ENCODE assay signal across 1 cellular context in the genomic region with DNA sequence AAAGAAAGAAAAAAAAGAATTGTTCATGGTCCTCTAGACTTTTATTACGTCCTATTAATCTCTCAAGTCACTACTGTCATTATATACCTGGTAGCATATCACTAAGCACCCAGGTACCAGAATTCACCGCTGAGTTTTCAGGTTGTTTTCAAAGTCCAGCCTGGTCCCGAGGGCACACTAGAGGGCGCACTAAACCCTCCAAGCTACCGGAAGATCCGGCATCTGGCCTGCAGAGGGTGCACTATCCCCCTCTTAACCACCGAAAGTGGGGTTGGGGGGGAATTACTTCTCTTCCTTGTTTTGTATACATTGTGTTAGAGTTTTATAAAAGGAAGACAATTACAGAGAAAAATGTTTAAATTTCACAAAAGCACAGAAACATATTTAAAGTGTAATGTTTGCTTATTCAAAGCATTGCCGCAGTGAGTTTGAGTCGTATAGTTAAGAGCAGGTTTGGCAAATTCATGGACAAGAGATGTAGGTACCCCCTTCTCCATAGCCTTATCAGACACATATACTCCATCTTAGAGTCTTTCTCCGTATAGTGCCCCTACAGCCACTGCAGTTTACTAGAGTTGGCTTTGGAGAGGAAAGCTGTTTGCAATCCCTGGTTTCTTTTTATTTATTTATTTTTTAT.
A peak's percentile ranks its signal among the peaks of the same experiment; 100 is the strongest.
TF ChIP-seq lines count a peak whose summit lies in the region.

No MANE protein-coding gene starts in this region.

TF ChIP-seq in H1, 55 proteins besides CTCF, POLR2A, EP300 and RAD21:
- TF ChIP-seq ASH2L (IDR thresholded peaks at IDR 0.05; ENCODE audit: low read length) (no peak), NANOG (IDR thresholded peaks at IDR 0.05; ENCODE audit: insufficient read depth, low read depth, low read length, poor library complexity, severe bottlenecking) (no peak), TCF12 (IDR thresholded peaks at IDR 0.05; ENCODE audit: low read depth, low read length) (no peak), GABPA (IDR thresholded peaks at IDR 0.05; ENCODE audit: borderline replicate concordance, insufficient read depth, low read length) (no peak), EZH2 (IDR thresholded peaks at IDR 0.05; ENCODE audit: low read depth, low read length, severe bottlenecking) (no peak), SP2 (IDR thresholded peaks at IDR 0.05; ENCODE audit: low read length) (no peak), KDM4A (IDR thresholded peaks at IDR 0.05; ENCODE audit: low read depth, low read length, severe bottlenecking) (no peak), ATF3 (IDR thresholded peaks at IDR 0.05; ENCODE audit: insufficient read depth, low read depth, low read length) (peak; percentile 62; the same call in 1 of the 2 replicates), POU5F1 (IDR thresholded peaks at IDR 0.05; ENCODE audit: low read depth, low read length) (no peak), TEAD4 (IDR thresholded peaks at IDR 0.05; ENCODE audit: low read depth, low read length) (0 out of 2 replicates have a peak, but pooled peaks have one; percentile 31), BACH1 (IDR thresholded peaks at IDR 0.05; ENCODE audit: low read length) (no peak), TBP (IDR thresholded peaks at IDR 0.05; ENCODE audit: low read depth, low read length) (no peak), JUND (IDR thresholded peaks at IDR 0.05; ENCODE audit: low read length) (peak; percentile 55; the same call in 1 of the 2 replicates), ZNF274 (IDR thresholded peaks at IDR 0.05; ENCODE audit: borderline replicate concordance, extremely low read depth, low read length) (no peak)
- TF ChIP-seq, protein P1, sequence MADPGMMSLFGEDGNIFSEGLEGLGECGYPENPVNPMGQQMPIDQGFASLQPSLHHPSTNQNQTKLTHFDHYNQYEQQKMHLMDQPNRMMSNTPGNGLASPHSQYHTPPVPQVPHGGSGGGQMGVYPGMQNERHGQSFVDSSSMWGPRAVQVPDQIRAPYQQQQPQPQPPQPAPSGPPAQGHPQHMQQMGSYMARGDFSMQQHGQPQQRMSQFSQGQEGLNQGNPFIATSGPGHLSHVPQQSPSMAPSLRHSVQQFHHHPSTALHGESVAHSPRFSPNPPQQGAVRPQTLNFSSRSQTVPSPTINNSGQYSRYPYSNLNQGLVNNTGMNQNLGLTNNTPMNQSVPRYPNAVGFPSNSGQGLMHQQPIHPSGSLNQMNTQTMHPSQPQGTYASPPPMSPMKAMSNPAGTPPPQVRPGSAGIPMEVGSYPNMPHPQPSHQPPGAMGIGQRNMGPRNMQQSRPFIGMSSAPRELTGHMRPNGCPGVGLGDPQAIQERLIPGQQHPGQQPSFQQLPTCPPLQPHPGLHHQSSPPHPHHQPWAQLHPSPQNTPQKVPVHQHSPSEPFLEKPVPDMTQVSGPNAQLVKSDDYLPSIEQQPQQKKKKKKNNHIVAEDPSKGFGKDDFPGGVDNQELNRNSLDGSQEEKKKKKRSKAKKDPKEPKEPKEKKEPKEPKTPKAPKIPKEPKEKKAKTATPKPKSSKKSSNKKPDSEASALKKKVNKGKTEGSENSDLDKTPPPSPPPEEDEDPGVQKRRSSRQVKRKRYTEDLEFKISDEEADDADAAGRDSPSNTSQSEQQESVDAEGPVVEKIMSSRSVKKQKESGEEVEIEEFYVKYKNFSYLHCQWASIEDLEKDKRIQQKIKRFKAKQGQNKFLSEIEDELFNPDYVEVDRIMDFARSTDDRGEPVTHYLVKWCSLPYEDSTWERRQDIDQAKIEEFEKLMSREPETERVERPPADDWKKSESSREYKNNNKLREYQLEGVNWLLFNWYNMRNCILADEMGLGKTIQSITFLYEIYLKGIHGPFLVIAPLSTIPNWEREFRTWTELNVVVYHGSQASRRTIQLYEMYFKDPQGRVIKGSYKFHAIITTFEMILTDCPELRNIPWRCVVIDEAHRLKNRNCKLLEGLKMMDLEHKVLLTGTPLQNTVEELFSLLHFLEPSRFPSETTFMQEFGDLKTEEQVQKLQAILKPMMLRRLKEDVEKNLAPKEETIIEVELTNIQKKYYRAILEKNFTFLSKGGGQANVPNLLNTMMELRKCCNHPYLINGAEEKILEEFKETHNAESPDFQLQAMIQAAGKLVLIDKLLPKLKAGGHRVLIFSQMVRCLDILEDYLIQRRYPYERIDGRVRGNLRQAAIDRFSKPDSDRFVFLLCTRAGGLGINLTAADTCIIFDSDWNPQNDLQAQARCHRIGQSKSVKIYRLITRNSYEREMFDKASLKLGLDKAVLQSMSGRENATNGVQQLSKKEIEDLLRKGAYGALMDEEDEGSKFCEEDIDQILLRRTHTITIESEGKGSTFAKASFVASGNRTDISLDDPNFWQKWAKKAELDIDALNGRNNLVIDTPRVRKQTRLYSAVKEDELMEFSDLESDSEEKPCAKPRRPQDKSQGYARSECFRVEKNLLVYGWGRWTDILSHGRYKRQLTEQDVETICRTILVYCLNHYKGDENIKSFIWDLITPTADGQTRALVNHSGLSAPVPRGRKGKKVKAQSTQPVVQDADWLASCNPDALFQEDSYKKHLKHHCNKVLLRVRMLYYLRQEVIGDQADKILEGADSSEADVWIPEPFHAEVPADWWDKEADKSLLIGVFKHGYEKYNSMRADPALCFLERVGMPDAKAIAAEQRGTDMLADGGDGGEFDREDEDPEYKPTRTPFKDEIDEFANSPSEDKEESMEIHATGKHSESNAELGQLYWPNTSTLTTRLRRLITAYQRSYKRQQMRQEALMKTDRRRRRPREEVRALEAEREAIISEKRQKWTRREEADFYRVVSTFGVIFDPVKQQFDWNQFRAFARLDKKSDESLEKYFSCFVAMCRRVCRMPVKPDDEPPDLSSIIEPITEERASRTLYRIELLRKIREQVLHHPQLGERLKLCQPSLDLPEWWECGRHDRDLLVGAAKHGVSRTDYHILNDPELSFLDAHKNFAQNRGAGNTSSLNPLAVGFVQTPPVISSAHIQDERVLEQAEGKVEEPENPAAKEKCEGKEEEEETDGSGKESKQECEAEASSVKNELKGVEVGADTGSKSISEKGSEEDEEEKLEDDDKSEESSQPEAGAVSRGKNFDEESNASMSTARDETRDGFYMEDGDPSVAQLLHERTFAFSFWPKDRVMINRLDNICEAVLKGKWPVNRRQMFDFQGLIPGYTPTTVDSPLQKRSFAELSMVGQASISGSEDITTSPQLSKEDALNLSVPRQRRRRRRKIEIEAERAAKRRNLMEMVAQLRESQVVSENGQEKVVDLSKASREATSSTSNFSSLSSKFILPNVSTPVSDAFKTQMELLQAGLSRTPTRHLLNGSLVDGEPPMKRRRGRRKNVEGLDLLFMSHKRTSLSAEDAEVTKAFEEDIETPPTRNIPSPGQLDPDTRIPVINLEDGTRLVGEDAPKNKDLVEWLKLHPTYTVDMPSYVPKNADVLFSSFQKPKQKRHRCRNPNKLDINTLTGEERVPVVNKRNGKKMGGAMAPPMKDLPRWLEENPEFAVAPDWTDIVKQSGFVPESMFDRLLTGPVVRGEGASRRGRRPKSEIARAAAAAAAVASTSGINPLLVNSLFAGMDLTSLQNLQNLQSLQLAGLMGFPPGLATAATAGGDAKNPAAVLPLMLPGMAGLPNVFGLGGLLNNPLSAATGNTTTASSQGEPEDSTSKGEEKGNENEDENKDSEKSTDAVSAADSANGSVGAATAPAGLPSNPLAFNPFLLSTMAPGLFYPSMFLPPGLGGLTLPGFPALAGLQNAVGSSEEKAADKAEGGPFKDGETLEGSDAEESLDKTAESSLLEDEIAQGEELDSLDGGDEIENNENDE (IDR thresholded peaks at IDR 0.05; ENCODE audit: insufficient replicate concordance, low read length), result no peak
TF ChIP-seq in H1: peak in this region for 3.
